29 cellular contexts compared by ENCODE assay signal in the genomic region with DNA sequence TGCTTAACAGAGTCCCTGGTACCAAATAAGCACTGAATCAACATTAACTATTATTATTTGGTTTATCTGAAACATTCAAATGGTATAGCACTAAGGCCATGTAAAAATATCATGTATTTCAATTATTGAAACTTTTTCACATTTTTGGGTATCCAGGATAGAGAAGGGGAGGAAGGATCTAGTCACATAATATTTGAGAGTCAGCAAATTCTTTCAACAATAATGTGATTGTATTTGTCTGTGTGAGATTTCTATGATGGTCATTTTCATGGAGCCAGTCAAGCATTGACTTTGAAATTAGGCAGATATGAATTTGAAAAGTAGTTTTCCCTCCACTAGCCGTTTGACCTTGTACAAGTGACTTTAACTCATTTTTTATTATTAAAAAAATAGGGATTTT.
"Had no signal": no experiment of that assay in that cellular context is flagged by ENCODE, and none has a peak within 500 bp of the region (broad histone marks: within the 10 kb centered on the region; RNA-seq: fewer than 3 reads in every experiment).

No MANE protein-coding gene starts in this region.

- H3K79me2 ChIP-seq: hepatocyte had no signal

- H2AFZ ChIP-seq: hepatocyte had no signal

- H3K27me3 Mint-ChIP-seq: dendritic cell treated with granulocyte-macrophage colony-stimulating factor and Interleukin-4, amounts not matched to agents 40 ng/mL and 50 ng/mL, for 4 days; effector memory CD8-positive, alpha-beta T cell had no signal

- H3K4me3 Mint-ChIP-seq: dendritic cell treated with granulocyte-macrophage colony-stimulating factor and Interleukin-4, amounts not matched to agents 40 ng/mL and 50 ng/mL, for 4 days; effector memory CD8-positive, alpha-beta T cell; endodermal cell had no signal

- H3K9me3 ChIP-seq: colonic mucosa, esophagus muscularis mucosa, esophagus squamous epithelium, gastrocnemius medialis, gastroesophageal sphincter, heart left ventricle, heart right ventricle had no signal

- H3K4me1 ChIP-seq: colonic mucosa, esophagus squamous epithelium, foreskin keratinocyte, gastrocnemius medialis, gastroesophageal sphincter had no signal

- ATAC-seq: effector memory CD8-positive, alpha-beta T cell; esophagus mucosa; foreskin keratinocyte; gastrocnemius medialis; gastroesophageal sphincter; heart left ventricle; heart right ventricle had no signal

- H3K4me3 ChIP-seq: colonic mucosa, coronary artery, dorsolateral prefrontal cortex, esophagus muscularis mucosa, esophagus squamous epithelium, gastrocnemius medialis, gastroesophageal sphincter, heart left ventricle, heart right ventricle, hepatocyte had no signal

- H3K9me3 Mint-ChIP-seq: dendritic cell treated with granulocyte-macrophage colony-stimulating factor and Interleukin-4, amounts not matched to agents 40 ng/mL and 50 ng/mL, for 4 days; endodermal cell had no signal

- DNase-seq: colonic mucosa; cortex of kidney; dermis blood vessel endothelial cell; dorsolateral prefrontal cortex; effector CD4-positive, alpha-beta T cell; effector CD8-positive, alpha-beta T cell; effector memory CD4-positive, alpha-beta T cell; effector memory CD8-positive, alpha-beta T cell; endodermal cell; erythroblast; esophagus squamous epithelium; foreskin fibroblast; foreskin keratinocyte; foreskin melanocyte; gastrocnemius medialis; glutamatergic neuron; head of caudate nucleus; heart left ventricle; heart right ventricle had no signal

- H3K4me2 ChIP-seq: hepatocyte had no signal

- H3K36me3 ChIP-seq: colonic mucosa, esophagus squamous epithelium, gastrocnemius medialis, gastroesophageal sphincter had no signal

- H3K27ac ChIP-seq: colonic mucosa, coronary artery, dorsolateral prefrontal cortex, epithelial cell of prostate, esophagus muscularis mucosa, esophagus squamous epithelium, foreskin keratinocyte, gastrocnemius medialis, gastroesophageal sphincter, heart left ventricle, heart right ventricle, hepatocyte had no signal

- FAIRE-seq: endometrium, endothelial cell of umbilical vein, frontal cortex had no signal

- H3K27ac Mint-ChIP-seq: dendritic cell treated with granulocyte-macrophage colony-stimulating factor and Interleukin-4, amounts not matched to agents 40 ng/mL and 50 ng/mL, for 4 days; effector memory CD8-positive, alpha-beta T cell; endodermal cell had no signal

- H3K27me3 ChIP-seq: colonic mucosa, dorsolateral prefrontal cortex, esophagus muscularis mucosa, esophagus squamous epithelium, gastrocnemius medialis, gastroesophageal sphincter, heart left ventricle, heart right ventricle, hepatocyte had no signal
